8 cellular contexts compared by ENCODE assay signal in genomic region chr19:11378319-11379189, GRCh38. TPM values are rescaled to one million over a fixed set of nuclear protein-coding genes. Genes with fewer than 3 reads are reported as not detected.
DNase-seq lines count a peak whose midpoint lies in the region; ATAC-seq and TF ChIP-seq lines count a peak whose summit lies in the region.

No MANE protein-coding gene starts in this region.

- no peaks in the 10 kb centered on the region for H3K9me2 ChIP-seq in OCI-LY7 (ENCODE audit: insufficient read depth, low read length)

- TF ChIP-seq CTCF in A673 (conservative IDR thresholded peaks at IDR 0.05; ENCODE audit: low read depth, low read length) (peak; percentile 79), OCI-LY7 (conservative IDR thresholded peaks at IDR 0.05; ENCODE audit: low read length) (peak; percentile 76), breast epithelium (IDR thresholded peaks at IDR 0.05) (peak in 2 of 3 donors; percentile 37 to 46), lower lobe of right lung (IDR thresholded peaks at IDR 0.05) (peak; percentile 67), omental fat pad (IDR thresholded peaks at IDR 0.05) (no peak)

- ATAC-seq in lower lobe of right lung: no peak
- no peak for ATAC-seq in omental fat pad (ENCODE audit: low FRiP score)
- no peak for ATAC-seq in GM21360 (IDR thresholded peaks at IDR 0.05; ENCODE audit: unreplicated experiment)
- no peak for ATAC-seq in HG02759 (IDR thresholded peaks at IDR 0.05; ENCODE audit: unreplicated experiment)

- no TSS peak for BruUV-seq in A673 (replicated peaks; lab: Mats Ljungman, UMichigan)
- no TSS peak for BruUV-seq in OCI-LY7 (replicated peaks; lab: Mats Ljungman, UMichigan)

- intact Hi-C loops in A673 (cut with micrococcal nuclease; ENCODE audit: unreplicated experiment) (loop anchor here (1.0 kb wide), 1 partner anchor 104 kb away; no protein-coding TSS in a partner anchor), OCI-LY7 (cut with micrococcal nuclease; ENCODE audit: unreplicated experiment) (no loop called here), breast epithelium (cut with DNase I; ENCODE audit: low total_unique reads) (no loop called here), lower lobe of right lung (cut with DNase I) (no loop called here)

- H4K20me1 ChIP-seq in OCI-LY7 (ENCODE audit: insufficient read depth, low read length): no peaks in the 10 kb centered on the region

- CTCF ChIA-PET in A673 (lab: Charles Lee) (no interaction called here), OCI-LY7 (lab: Charles Lee; ENCODE audit: unreplicated experiment) (interaction anchor here (2.6 kb wide), 1 partner anchor 104 kb away, joined by 11 read pairs; no protein-coding TSS in a partner anchor)

- H2AFZ ChIP-seq in OCI-LY7 (ENCODE audit: low read length): no peak overlapping the region

- H3K4me1 ChIP-seq in A673 (ENCODE audit: insufficient read depth, low read length, poor library complexity, severe bottlenecking) (peaks cover 30% of the 10 kb centered on the region), OCI-LY7 (ENCODE audit: insufficient read depth, low read length, poor library complexity, severe bottlenecking) (peaks cover 62% of the 10 kb centered on the region), breast epithelium (peaks cover 6 to 17% of the 10 kb centered on the region in 2 donors), lower lobe of right lung (peaks cover 73% of the 10 kb centered on the region)

- peaks cover 26% of the 10 kb centered on the region for H3K79me2 ChIP-seq in OCI-LY7 (ENCODE audit: insufficient read depth, low read depth, low read length)

- H3K36me3 ChIP-seq in A673 (ENCODE audit: insufficient read depth, low read length, poor library complexity, severe bottlenecking): no peaks in the 10 kb centered on the region
- peaks cover 18% of the 10 kb centered on the region; the same call in 1 of the 2 replicates for H3K36me3 ChIP-seq in OCI-LY7 (ENCODE audit: insufficient read depth, low read length)
- no peaks in the 10 kb centered on the region for H3K36me3 ChIP-seq in breast epithelium
- H3K36me3 ChIP-seq in lower lobe of right lung: peaks cover 12% of the 10 kb centered on the region

- H3K27ac ChIP-seq in A673 (ENCODE audit: low read depth, low read length, poor library complexity, severe bottlenecking) (no peak overlapping the region), OCI-LY7 (ENCODE audit: low read depth, low read length, poor library complexity, severe bottlenecking) (no peak overlapping the region), breast epithelium (peak overlapping the region; percentile 26 to 64), lower lobe of right lung (no peak overlapping the region)

- no peak for TF ChIP-seq POLR2A in breast epithelium (IDR thresholded peaks at IDR 0.05)

- H3K27me3 ChIP-seq in A673 (replicated peaks; ENCODE audit: insufficient read depth, low read depth, low read length, poor library complexity) (no peaks in the 10 kb centered on the region), breast epithelium (peaks cover 3 to 13% of the 10 kb centered on the region in 2 donors), lower lobe of right lung (ENCODE audit: low read depth) (peaks cover 9% of the 10 kb centered on the region)

- peak overlapping the region; percentile 37; the same call in 1 of the 2 replicates for H3K4me2 ChIP-seq in OCI-LY7 (ENCODE audit: low read length)

- peak; percentile 64 for DNase-seq in A673 (ENCODE audit: low spot score)
- DNase-seq in ELF-1 (ENCODE audit: low read depth, low spot score): peak; percentile 75
- peak; percentile 48 for DNase-seq in OCI-LY7 (ENCODE audit: low spot score)
- DNase-seq in breast epithelium (ENCODE audit: low spot score in 2 of 2): no peak
- DNase-seq in lower lobe of right lung: peak; percentile 64
- no peak for DNase-seq in omental fat pad (ENCODE audit: low spot score)

- H3K9me3 ChIP-seq in A673 (ENCODE audit: low read depth, low read length, poor library complexity, severe bottlenecking) (no peaks in the 10 kb centered on the region), OCI-LY7 (ENCODE audit: low read length) (no peaks in the 10 kb centered on the region), breast epithelium (no peaks in the 10 kb centered on the region), lower lobe of right lung (no peaks in the 10 kb centered on the region)

- H3K4me3 ChIP-seq in A673 (ENCODE audit: low read depth, low read length, poor library complexity, severe bottlenecking) (no peak overlapping the region), OCI-LY7 (ENCODE audit: low read depth, low read length, poor library complexity, severe bottlenecking) (no peak overlapping the region), breast epithelium (no peak overlapping the region), lower lobe of right lung (no peak overlapping the region)

- POLR2A ChIA-PET in A673 (lab: Charles Lee; ENCODE audit: low non-redundant PET) (no interaction called here), OCI-LY7 (lab: Charles Lee) (no interaction called here)

RNA-seq across cellular contexts. Expression of gene SWSAP1, which starts 4.1 kb away (rescaled TPM):
- total RNA-seq in A673 (2021) (2.5 and 3.3 TPM in 2 replicates), OCI-LY7 (2022) (5.6 and 6.8 TPM in 2 replicates), breast epithelium (1 to 10 TPM; 1.1 to 2.6 (median 2.2) TPM), lower lobe of right lung (3.6 TPM), omental fat pad (1 to 10 TPM in 3 of 4 donors, under 1 TPM in 1; 0.48 to 3.8 (median 1.6) TPM)
- total RNA-seq in OCI-LY7 (2014; rRNA removed; shearing (Covaris generic)): 5.6 and 6.6 TPM in 2 replicates

RNA-seq across cellular contexts. Expression of gene EPOR, which starts 5.6 kb away (rescaled TPM):
- total RNA-seq in A673 (2021) (5.3 and 6.0 TPM in 2 replicates), OCI-LY7 (2022) (11.3 and 15.7 TPM in 2 replicates), breast epithelium (1 to 10 TPM; 2.9 to 6.2 (median 4.1) TPM), lower lobe of right lung (16.4 TPM), omental fat pad (10 to 100 TPM in 1 of 4 donors, 1 to 10 TPM in 3; 3.8 to 13.7 (median 6.3) TPM)
- 9.9 and 19.6 TPM in 2 replicates for total RNA-seq in OCI-LY7 (2014; rRNA removed; shearing (Covaris generic))

RNA-seq across cellular contexts. Expression of gene PLPPR2, which starts 23.3 kb away (rescaled TPM):
- total RNA-seq in A673 (2021): 19.0 and 20.2 TPM in 2 replicates
- 0.54 and 0.88 TPM in 2 replicates for total RNA-seq in OCI-LY7 (2014; rRNA removed; shearing (Covaris generic))
- total RNA-seq in OCI-LY7 (2022): 2.7 and 3.6 TPM in 2 replicates
- total RNA-seq in breast epithelium: 10 to 100 TPM in 2 of 3 donors, 1 to 10 TPM in 1; 7.7 to 19.0 (median 11.3) TPM
- 21.3 TPM for total RNA-seq in lower lobe of right lung
- total RNA-seq in omental fat pad: 10 to 100 TPM in 3 of 4 donors, 1 to 10 TPM in 1; 10.0 to 30.6 (median 13.9) TPM

RNA-seq across cellular contexts. Expression of gene CCDC159, which starts 32.2 kb away (rescaled TPM):
- total RNA-seq in A673 (2021) (7.9 and 11.6 TPM in 2 replicates), OCI-LY7 (2022) (18.9 and 26.1 TPM in 2 replicates), breast epithelium (10 to 100 TPM in 2 of 3 donors, 1 to 10 TPM in 1; 8.6 to 30.2 (median 25.5) TPM), lower lobe of right lung (37.3 TPM), omental fat pad (10 to 100 TPM; 12.0 to 22.4 (median 16.6) TPM)
- 13.3 and 14.1 TPM in 2 replicates for total RNA-seq in OCI-LY7 (2014; rRNA removed; shearing (Covaris generic))

RNA-seq across cellular contexts. Expression of gene TMEM205, which starts 32.5 kb away (rescaled TPM):
- total RNA-seq in A673 (2021) (94.3 and 100 TPM in 2 replicates), OCI-LY7 (2022) (32.0 and 39.9 TPM in 2 replicates), breast epithelium (100 to 1,000 TPM; 216 to 286 (median 243) TPM), lower lobe of right lung (65.7 TPM), omental fat pad (100 to 1,000 TPM; 144 to 252 (median 185) TPM)
- total RNA-seq in OCI-LY7 (2014; rRNA removed; shearing (Covaris generic)): 58.4 and 58.9 TPM in 2 replicates

Comparison
In these comparisons a context has a peak if more than half of its experiments do, and no peak if none do; other contexts are left out.
1. DNase-seq: peak in A673 (single experiment), ELF-1 (single experiment), OCI-LY7 (single experiment) and lower lobe of right lung (single experiment); none in breast epithelium (0 of 2) and omental fat pad (single experiment).
2. H3K27ac ChIP-seq: peak in breast epithelium (2 of 2); none in A673 (single experiment), OCI-LY7 (single experiment) and lower lobe of right lung (single experiment).
3. CTCF ChIP-seq: peak in A673 (single experiment), OCI-LY7 (single experiment), breast epithelium (2 of 3) and lower lobe of right lung (single experiment); none in omental fat pad (0 of 3).